Comparison of ENCODE assay signal across 17 cellular contexts in genomic region chr6:8335896-8336295, GRCh38.
DNase-seq lines count a peak whose midpoint lies in the region; ATAC-seq, FAIRE-seq and TF ChIP-seq lines count a peak whose summit lies in the region.
"Had no signal": no experiment of that assay in that cellular context is flagged by ENCODE, and none has a peak within 500 bp of the region (broad histone marks: within the 10 kb centered on the region; RNA-seq: fewer than 3 reads in every experiment).

No MANE protein-coding gene starts in this region.

- H3K4me1 ChIP-seq in OCI-LY7 (ENCODE audit: insufficient read depth, low read length, poor library complexity, severe bottlenecking), result no peaks in the 10 kb centered on the region
- H3K4me1 ChIP-seq: BLaER1 had no signal

- no TSS peak for BruUV-seq in OCI-LY7 (replicated peaks; lab: Mats Ljungman, UMichigan)

- H3K4me2 ChIP-seq in OCI-LY7 (ENCODE audit: low read length), result no peak overlapping the region
- H3K4me2 ChIP-seq: A549, BLaER1 had no signal

- H4K20me1 ChIP-seq in OCI-LY7 (ENCODE audit: insufficient read depth, low read length), result no peaks in the 10 kb centered on the region
- H4K20me1 ChIP-seq: BLaER1 had no signal

- FAIRE-seq in RCC 7860 (lab: Jason Lieb, UNC) (no peak), islet of Langerhans (lab: Jason Lieb, UNC) (peak; percentile 45)
- FAIRE-seq: A549, H1 had no signal

- no peak overlapping the region for H3K27ac ChIP-seq in OCI-LY7 (ENCODE audit: low read depth, low read length, poor library complexity, severe bottlenecking)
- H3K27ac ChIP-seq: 22Rv1, A549, BLaER1 had no signal

- no peak overlapping the region for H3K4me3 ChIP-seq in OCI-LY7 (ENCODE audit: low read depth, low read length, poor library complexity, severe bottlenecking)
- H3K4me3 ChIP-seq: A549, BLaER1 had no signal

- CTCF ChIA-PET in OCI-LY7 (lab: Charles Lee; ENCODE audit: unreplicated experiment), result no interaction called here

- no peaks in the 10 kb centered on the region for H3K9me2 ChIP-seq in OCI-LY7 (ENCODE audit: insufficient read depth, low read length)

- POLR2A ChIA-PET in OCI-LY7 (lab: Charles Lee), result interaction anchor here (0.6 kb wide), 1 partner anchor 15 kb away, joined by 3 read pairs; no protein-coding TSS in a partner anchor

- no peaks in the 10 kb centered on the region for H3K9me3 ChIP-seq in OCI-LY7 (ENCODE audit: low read length)
- H3K9me3 ChIP-seq: A549, BLaER1 had no signal

- peak; percentile 27 for DNase-seq in DMS53 (lab: John Stamatoyannopoulos, UW)
- no peak for DNase-seq in DMS53 treated with DMSO at 0.1 percent for 48 hours (lab: John Stamatoyannopoulos, UW; ENCODE audit: unreplicated experiment)
- DNase-seq in RCC 7860 (ENCODE audit: low spot score), result peak; percentile 38
- DNase-seq in NCI-H2107 treated with DMSO at 0.1 percent for 48 hours (lab: John Stamatoyannopoulos, UW; ENCODE audit: unreplicated experiment), result no peak
- DNase-seq in cardiac septum (ENCODE audit: low spot score), result no peak
- no peak for DNase-seq in OCI-LY7 (ENCODE audit: low spot score)
- DNase-seq: CD4-positive, alpha-beta memory T cell; DMS 273 treated with DMSO at 0.1 percent for 48 hours; DMS79; GF-D8; H9 had no signal

- no peak for TF ChIP-seq CTCF in OCI-LY7 (conservative IDR thresholded peaks at IDR 0.05; ENCODE audit: low read length)

- ATAC-seq in HG03565 (IDR thresholded peaks at IDR 0.05; ENCODE audit: unreplicated experiment), result no peak
- ATAC-seq: A549 had no signal

- no peaks in the 10 kb centered on the region for H3K79me2 ChIP-seq in OCI-LY7 (ENCODE audit: insufficient read depth, low read depth, low read length)

- intact Hi-C loops in cardiac septum (cut with DNase I) (no loop called here), OCI-LY7 (cut with micrococcal nuclease; ENCODE audit: unreplicated experiment) (no loop called here)

- H3K36me3 ChIP-seq in OCI-LY7 (ENCODE audit: insufficient read depth, low read length), result no peaks in the 10 kb centered on the region
- H3K36me3 ChIP-seq: BLaER1 had no signal

- no peak overlapping the region for H2AFZ ChIP-seq in OCI-LY7 (ENCODE audit: low read length)

Comparison
In these comparisons a context has a peak if more than half of its experiments do, and no peak if none do; other contexts are left out.
1. DNase-seq: peak in DMS53 (single experiment) and RCC 7860 (single experiment); none in DMS53 treated with DMSO at 0.1 percent for 48 hours (single experiment), NCI-H2107 treated with DMSO at 0.1 percent for 48 hours (single experiment), cardiac septum (single experiment) and OCI-LY7 (single experiment).